ENCODE assay signal across 19 cellular contexts in genomic region chr7:77308792-77309191, GRCh38.
DNase-seq lines count a peak whose midpoint lies in the region; TF ChIP-seq lines count a peak whose summit lies in the region.
"Had no signal": no experiment of that assay in that cellular context is flagged by ENCODE, and none has a peak within 500 bp of the region (broad histone marks: within the 10 kb centered on the region; RNA-seq: fewer than 3 reads in every experiment).

No MANE protein-coding gene starts in this region.

- peak overlapping the region; percentile 33 to 36 for H3K27ac ChIP-seq in breast epithelium
- H3K27ac ChIP-seq in ascending aorta = peak overlapping the region; percentile 57 to 63
- H3K27ac ChIP-seq in layer of hippocampus (ENCODE audit: low read depth, low read length) = peak overlapping the region; percentile 44
- peak overlapping the region; percentile 53 for H3K27ac ChIP-seq in thymus (ENCODE audit: low read depth)
- H3K27ac ChIP-seq in dorsolateral prefrontal cortex = no peak overlapping the region
- H3K27ac ChIP-seq: adrenal gland, transverse colon had no signal

- 94% methylated on average over 4 of the region's 4 CpGs for WGBS in thymus

- POLR2A ChIA-PET in MCF 10A (lab: Yijun Ruan, JAX) = no interaction called here

- no peaks in the 10 kb centered on the region for H3K9me3 ChIP-seq in breast epithelium
- no peaks in the 10 kb centered on the region for H3K9me3 ChIP-seq in ascending aorta
- H3K9me3 ChIP-seq in thymus (ENCODE audit: control insufficient read depth) = no peaks in the 10 kb centered on the region
- H3K9me3 ChIP-seq: adrenal gland, Caco-2, transverse colon had no signal

- CTCF ChIA-PET in MCF 10A (lab: Yijun Ruan, JAX) = interaction anchor here (0.6 to 1.0 kb wide), 4 partner anchors 12 to 184 kb away, joined by 3 to 9 read pairs (median 4); no protein-coding TSS in a partner anchor

- TF ChIP-seq CTCF in breast epithelium (IDR thresholded peaks at IDR 0.05) = no peak
- no peak for TF ChIP-seq CTCF in MCF 10A (IDR thresholded peaks at IDR 0.05; ENCODE audit: unreplicated experiment)
- TF ChIP-seq CTCF in ascending aorta (IDR thresholded peaks at IDR 0.05) = no peak
- TF ChIP-seq CTCF in dorsolateral prefrontal cortex (IDR thresholded peaks at IDR 0.05 in 54 of 56, conservative IDR thresholded peaks at IDR 0.05 in 2 of 56; ENCODE audit: low read depth in 1 of 56, partially characterized antibody in 56 of 56) = no peak

- no TSS peak for BruUV-seq in MCF 10A (replicated peaks; lab: Mats Ljungman, UMichigan)

- DNase-seq in breast epithelium (ENCODE audit: low spot score in 2 of 2) (no peak), MCF 10A (ENCODE audit: unreplicated experiment) (no peak), ascending aorta (ENCODE audit: low spot score in 2 of 2) (no peak), dorsolateral prefrontal cortex (no peak), erythroblast (lab: John Stamatoyannopoulos, UW) (no peak)
- DNase-seq in stimulated activated CD4-positive, alpha-beta T cell treated with anti-CD3 and anti-CD28 coated beads, Interleukin-2, amount 100 ng/mL, for 24 hours = no peak
- DNase-seq: 8988T; activated CD4-positive, alpha-beta T cell treated with anti-CD3 and anti-CD28 coated beads for 36 hours; adrenal gland; effector memory CD8-positive, alpha-beta T cell; KBM-7; MV-4-11; NCI-H1930; transverse colon had no signal

- no peaks in the 10 kb centered on the region for H3K27me3 Mint-ChIP-seq in MCF 10A (ENCODE audit: insufficient read depth, unreplicated experiment)
- H3K27me3 Mint-ChIP-seq: activated CD4-positive, alpha-beta T cell treated with anti-CD3 and anti-CD28 coated beads for 36 hours; B cell; effector memory CD8-positive, alpha-beta T cell had no signal

- peaks cover 7% of the 10 kb centered on the region for H3K36me3 Mint-ChIP-seq in MCF 10A (ENCODE audit: insufficient read depth, unreplicated experiment)

- no peaks in the 10 kb centered on the region for H3K36me3 ChIP-seq in breast epithelium
- H3K36me3 ChIP-seq in ascending aorta = peaks cover 0 to 3% of the 10 kb centered on the region in 2 donors
- no peaks in the 10 kb centered on the region for H3K36me3 ChIP-seq in thymus (ENCODE audit: control insufficient read depth, insufficient read depth)
- H3K36me3 ChIP-seq: transverse colon had no signal

- peaks cover 0 to 7% of the 10 kb centered on the region in 2 donors for H3K4me1 ChIP-seq in breast epithelium
- peaks cover 5 to 28% of the 10 kb centered on the region in 2 donors for H3K4me1 ChIP-seq in ascending aorta
- H3K4me1 ChIP-seq in thymus (ENCODE audit: control insufficient read depth, insufficient read depth, low read length) = no peaks in the 10 kb centered on the region
- H3K4me1 ChIP-seq: adrenal gland had no signal

- TF ChIP-seq POLR2A in breast epithelium (IDR thresholded peaks at IDR 0.05) (no peak), erythroblast (IDR thresholded peaks at IDR 0.05; ENCODE audit: low read length) (no peak)

- H3K4me3 ChIP-seq in breast epithelium (no peak overlapping the region), ascending aorta (no peak overlapping the region), thymus (ENCODE audit: low read length) (no peak overlapping the region), dorsolateral prefrontal cortex (no peak overlapping the region)
- H3K4me3 ChIP-seq: adrenal gland, transverse colon had no signal

- peaks cover 7% of the 10 kb centered on the region for H3K4me1 Mint-ChIP-seq in MCF 10A (ENCODE audit: insufficient read depth, unreplicated experiment)
- H3K4me1 Mint-ChIP-seq: activated CD4-positive, alpha-beta T cell treated with anti-CD3 and anti-CD28 coated beads for 36 hours; B cell; stimulated activated effector memory CD8-positive, alpha-beta T cell treated with anti-CD3 and anti-CD28 coated beads, Interleukin-12 subunit alpha, Interleukin-12 subunit beta, amount 100 ng/mL, for 72 hours had no signal

- H3K27ac Mint-ChIP-seq in MCF 10A (ENCODE audit: low read depth, unreplicated experiment) = no peak overlapping the region
- H3K27ac Mint-ChIP-seq: activated CD4-positive, alpha-beta T cell treated with anti-CD3 and anti-CD28 coated beads for 36 hours; B cell; effector memory CD8-positive, alpha-beta T cell; stimulated activated effector memory CD8-positive, alpha-beta T cell treated with anti-CD3 and anti-CD28 coated beads, Interleukin-12 subunit alpha, Interleukin-12 subunit beta, amount 100 ng/mL, for 72 hours had no signal

- H3K4me3 Mint-ChIP-seq in MCF 10A (ENCODE audit: unreplicated experiment) = no peak overlapping the region
- H3K4me3 Mint-ChIP-seq: activated CD4-positive, alpha-beta T cell treated with anti-CD3 and anti-CD28 coated beads for 36 hours; B cell; effector memory CD8-positive, alpha-beta T cell; stimulated activated effector memory CD8-positive, alpha-beta T cell treated with anti-CD3 and anti-CD28 coated beads, Interleukin-12 subunit alpha, Interleukin-12 subunit beta, amount 100 ng/mL, for 72 hours had no signal

- intact Hi-C loops in breast epithelium (cut with DNase I; ENCODE audit: low total_unique reads) (no loop called here), MCF 10A (cut with micrococcal nuclease) (no loop called here), ascending aorta (cut with DNase I) (no loop called here), dorsolateral prefrontal cortex (cut with DNase I) (no loop called here)

- H3K9me3 Mint-ChIP-seq in MCF 10A (ENCODE audit: unreplicated experiment) = peaks cover 8% of the 10 kb centered on the region

- H3K27me3 ChIP-seq in breast epithelium (no peaks in the 10 kb centered on the region), ascending aorta (no peaks in the 10 kb centered on the region), layer of hippocampus (ENCODE audit: control insufficient read depth, insufficient read depth, low read length) (no peaks in the 10 kb centered on the region), thymus (ENCODE audit: control insufficient read depth, insufficient read depth) (no peaks in the 10 kb centered on the region), dorsolateral prefrontal cortex (no peaks in the 10 kb centered on the region)
- H3K27me3 ChIP-seq: adrenal gland, transverse colon had no signal

Comparison
In these comparisons a context has a peak if more than half of its experiments do, and no peak if none do; other contexts are left out.
1. H3K27ac ChIP-seq: peak in breast epithelium (2 of 2), ascending aorta (2 of 2), layer of hippocampus (single experiment) and thymus (single experiment); none in dorsolateral prefrontal cortex (0 of 59).